7 cellular contexts compared by ENCODE assay signal in genomic region chr6:12290490-12290820, GRCh38. TPM values are rescaled to one million over a fixed set of nuclear protein-coding genes. Genes with fewer than 3 reads are reported as not detected.
DNase-seq lines count a peak whose midpoint lies in the region; ATAC-seq and TF ChIP-seq lines count a peak whose summit lies in the region.

No MANE protein-coding gene starts in this region.

- H3K36me3 ChIP-seq in spleen = no peaks in the 10 kb centered on the region

- H3K4me1 ChIP-seq in spleen = peaks cover 3 to 57% (median 25%) of the 10 kb centered on the region in 6 donors

- intact Hi-C loops in spleen (cut with DNase I; ENCODE audit: low total_unique reads) = loop anchor here (2.0 kb wide), 1 partner anchor 316 kb away; no protein-coding TSS in a partner anchor

- no peaks in the 10 kb centered on the region for H3K9me3 ChIP-seq in spleen

- TF ChIP-seq POLR2A in spleen (IDR thresholded peaks at IDR 0.05) = no peak

- DNase-seq in RWPE1 (ENCODE audit: low spot score) = no peak
- no peak for DNase-seq in fibroblast of villous mesenchyme (ENCODE audit: low read depth)
- DNase-seq in spleen = no peak
- no peak for DNase-seq in DMS153 treated with DMSO at 0.1 percent for 48 hours (lab: John Stamatoyannopoulos, UW; ENCODE audit: unreplicated experiment)
- no peak for DNase-seq in pons (ENCODE audit: low spot score)
- no peak for DNase-seq in NK-92 (lab: John Stamatoyannopoulos, UW; ENCODE audit: unreplicated experiment)

- H3K27ac ChIP-seq in RWPE1 = peak overlapping the region; percentile 91
- H3K27ac ChIP-seq in spleen = peak overlapping the region; percentile 9 to 77 (median 71)

- CTCF ChIA-PET in RWPE1 (lab: Yijun Ruan, JAX) = interaction anchor here (0.6 to 2.2 kb wide), 12 partner anchors 8 to 599 kb away, joined by 3 to 14 read pairs (median 3); no protein-coding TSS in a partner anchor

- peak; percentile 11 for ATAC-seq in GM21717 (IDR thresholded peaks at IDR 0.05; ENCODE audit: unreplicated experiment)

- 5 to 7% (median 6%) methylated on average over 10 of the region's 10 CpGs for WGBS in spleen, 5 donors

- TF ChIP-seq CTCF in RWPE1 (conservative IDR thresholded peaks at IDR 0.05; ENCODE audit: low read depth) = no peak
- TF ChIP-seq CTCF in fibroblast of villous mesenchyme (IDR thresholded peaks at IDR 0.05; ENCODE audit: insufficient read depth, low read depth, low read length) = no peak
- peak in 1 of 11 experiments; percentile 4 for TF ChIP-seq CTCF in spleen (IDR thresholded peaks at IDR 0.05 in 8 of 11, conservative IDR thresholded peaks at IDR 0.05 in 3 of 11)

- peak overlapping the region; percentile 65 for H3K4me3 ChIP-seq in fibroblast of villous mesenchyme (ENCODE audit: low read depth, low read length)
- H3K4me3 ChIP-seq in spleen = peak overlapping the region; percentile 43 to 75 (median 46)

- POLR2A ChIA-PET in RWPE1 (lab: Yijun Ruan, JAX; ENCODE audit: low non-redundant PET) = no interaction called here

- H3K27me3 ChIP-seq in spleen (replicated peaks in 1 of 7) = peaks cover 0 to 35% (median 15%) of the 10 kb centered on the region in 7 donors

RNA-seq across cellular contexts. Expression of gene EDN1, which starts 0.3 kb away (rescaled TPM):
- total RNA-seq in fibroblast of villous mesenchyme = 2.2 and 2.9 TPM in 2 replicates
- 10 to 100 TPM in 5 of 7 donors, 1 to 10 TPM in 2; 5.5 to 27.1 (median 15.1) TPM for total RNA-seq in spleen
- polyA plus RNA-seq in spleen = 10 to 100 TPM in 1 of 3 donors, 1 to 10 TPM in 2; 5.2 to 16.5 (median 7.2) TPM
